ENCODE assay signal across 1 cellular context in genomic region chr11:68099474-68100405, GRCh38.
TF ChIP-seq lines count a peak whose summit lies in the region.

No MANE protein-coding gene starts in this region.

TF ChIP-seq in HepG2, 621 proteins besides CTCF, POLR2A, EP300 and RAD21 (continued from another document and continues in another):
- TF ChIP-seq GATA4 (IDR thresholded peaks at IDR 0.05; ENCODE audit: borderline replicate concordance, low read depth) (peak; percentile 93; the same call in 1 of the 2 replicates), DRAP1 (CRISPR knock-in tag; IDR thresholded peaks at IDR 0.05) (no peak; the same call in none of the 2 replicates), SMC3 (IDR thresholded peaks at IDR 0.05; ENCODE audit: low read length) (no peak; the same call in 1 of the 2 replicates), NRL (CRISPR knock-in tag; IDR thresholded peaks at IDR 0.05; ENCODE audit: borderline replicate concordance) (no peak), ZNF572 (CRISPR knock-in tag; IDR thresholded peaks at IDR 0.05) (no peak), ISL2 (CRISPR knock-in tag; IDR thresholded peaks at IDR 0.05) (peak; percentile 98), NFKB2 (CRISPR knock-in tag; IDR thresholded peaks at IDR 0.05; ENCODE audit: borderline replicate concordance) (no peak), MAFK (conservative IDR thresholded peaks at IDR 0.05 in 1 of 2, IDR thresholded peaks at IDR 0.05 in 1 of 2; ENCODE audit: low read length in 2 of 2) (no peak), MXD1 (CRISPR knock-in tag; IDR thresholded peaks at IDR 0.05) (no peak), ZNF251 (CRISPR knock-in tag; IDR thresholded peaks at IDR 0.05) (no peak), AGO1 (IDR thresholded peaks at IDR 0.05; ENCODE audit: low read depth, low read length, poor library complexity, severe bottlenecking) (no peak), HDAC1 (CRISPR knock-in tag; IDR thresholded peaks at IDR 0.05) (peak; percentile 87), ZFAT (CRISPR knock-in tag; conservative IDR thresholded peaks at IDR 0.05) (no peak), PHF5A (CRISPR knock-in tag; IDR thresholded peaks at IDR 0.05; ENCODE audit: low read depth, unreplicated experiment) (no peak), TBX2 (CRISPR knock-in tag; IDR thresholded peaks at IDR 0.05; ENCODE audit: borderline replicate concordance) (peak; percentile 96), ZBTB20 (CRISPR knock-in tag; IDR thresholded peaks at IDR 0.05; ENCODE audit: borderline replicate concordance, low read depth) (peak; percentile 60; the same call in 1 of the 2 replicates), KLF11 (CRISPR knock-in tag; IDR thresholded peaks at IDR 0.05) (no peak), TMF1 (CRISPR knock-in tag; IDR thresholded peaks at IDR 0.05; ENCODE audit: low read depth) (no peak), ZNF30 (CRISPR knock-in tag; IDR thresholded peaks at IDR 0.05) (no peak), MIER2 (CRISPR knock-in tag; IDR thresholded peaks at IDR 0.05) (no peak), CENPT (CRISPR knock-in tag; IDR thresholded peaks at IDR 0.05; ENCODE audit: low read depth) (no peak), HNRNPK (IDR thresholded peaks at IDR 0.05; ENCODE audit: low read depth, low read length, poor library complexity, severe bottlenecking) (no peak), ZNF281 (CRISPR knock-in tag; IDR thresholded peaks at IDR 0.05; ENCODE audit: borderline replicate concordance) (peak; percentile 62; the same call in 1 of the 2 replicates), RNF219 (CRISPR knock-in tag; IDR thresholded peaks at IDR 0.05) (peak; percentile 56; the same call in 1 of the 2 replicates), ZBTB34 (CRISPR knock-in tag; IDR thresholded peaks at IDR 0.05) (peak; percentile 71; the same call in 1 of the 2 replicates), RCOR2 (CRISPR knock-in tag; IDR thresholded peaks at IDR 0.05) (peak; percentile 88), TFDP1 (CRISPR knock-in tag; IDR thresholded peaks at IDR 0.05; ENCODE audit: borderline replicate concordance) (peak; percentile 28; the same call in 1 of the 2 replicates), ZNF367 (CRISPR knock-in tag; IDR thresholded peaks at IDR 0.05; ENCODE audit: borderline replicate concordance) (peak; percentile 48; the same call in 1 of the 2 replicates), REL (CRISPR knock-in tag; conservative IDR thresholded peaks at IDR 0.05) (no peak), BCLAF1 (IDR thresholded peaks at IDR 0.05) (no peak), HMGXB4 (CRISPR knock-in tag; IDR thresholded peaks at IDR 0.05; ENCODE audit: borderline replicate concordance in 1 of 2, low read depth in 1 of 2) (peak; percentile 48 to 69; a peak in 3 of 4 replicates), SP2 (CRISPR knock-in tag; IDR thresholded peaks at IDR 0.05) (no peak), TGIF2 (CRISPR knock-in tag; IDR thresholded peaks at IDR 0.05) (no peak; the same call in 1 of the 2 replicates), ZBED4 (CRISPR knock-in tag; IDR thresholded peaks at IDR 0.05; ENCODE audit: borderline replicate concordance) (peak; percentile 58; the same call in 1 of the 2 replicates), MXI1 (IDR thresholded peaks at IDR 0.05; ENCODE audit: borderline replicate concordance, low read depth, low read length) (peak; percentile 28; the same call in 1 of the 3 replicates), BATF2 (CRISPR knock-in tag; IDR thresholded peaks at IDR 0.05) (no peak), ZNF225 (CRISPR knock-in tag; IDR thresholded peaks at IDR 0.05) (no peak), CREBL2 (CRISPR knock-in tag; IDR thresholded peaks at IDR 0.05; ENCODE audit: borderline replicate concordance) (no peak), BRCA1 (CRISPR knock-in tag; IDR thresholded peaks at IDR 0.05) (no peak), SRF (IDR thresholded peaks at IDR 0.05; ENCODE audit: low read depth, low read length) (no peak), MAZ (IDR thresholded peaks at IDR 0.05; ENCODE audit: borderline replicate concordance, low read depth, low read length) (no peak), MAZ (CRISPR knock-in tag; IDR thresholded peaks at IDR 0.05; ENCODE audit: low read depth) (no peak), POLR2AphosphoS2 (IDR thresholded peaks at IDR 0.05; ENCODE audit: low read depth, low read length) (no peak)
